ENCODE assay signal across 1 cellular context in genomic region chr6:43172127-43173007, GRCh38.
TF ChIP-seq lines count a peak whose summit lies in the region.

No MANE protein-coding gene starts in this region.

TF ChIP-seq in HEK293, 187 proteins besides CTCF, POLR2A, EP300 and RAD21 (continued from another document):
- no peak for TF ChIP-seq AEBP2 (tag by site-specific recombination; IDR thresholded peaks at IDR 0.05; ENCODE audit: borderline replicate concordance)
- peak; percentile 76 for TF ChIP-seq KLF16 (tag by site-specific recombination; IDR thresholded peaks at IDR 0.05)
- no peak for TF ChIP-seq ZNF155 (tag by site-specific recombination; IDR thresholded peaks at IDR 0.05)
- no peak for TF ChIP-seq ZNF37A (tag by site-specific recombination; IDR thresholded peaks at IDR 0.05)
- TF ChIP-seq MYNN (tag by site-specific recombination; IDR thresholded peaks at IDR 0.05; ENCODE audit: borderline replicate concordance): no peak
- TF ChIP-seq ZIC2 (tag by site-specific recombination; IDR thresholded peaks at IDR 0.05): peak; percentile 61
- TF ChIP-seq PBX3 (CRISPR knock-in tag; IDR thresholded peaks at IDR 0.05): no peak
- TF ChIP-seq ZNF10 (tag by site-specific recombination; IDR thresholded peaks at IDR 0.05): no peak
- TF ChIP-seq ZNF248 (tag by site-specific recombination; IDR thresholded peaks at IDR 0.05): no peak
- TF ChIP-seq ZNF610 (tag by site-specific recombination; IDR thresholded peaks at IDR 0.05; ENCODE audit: borderline replicate concordance): no peak
- TF ChIP-seq ZNF184 (tag by site-specific recombination; IDR thresholded peaks at IDR 0.05): no peak
- no peak for TF ChIP-seq ZNF416 (tag by site-specific recombination; IDR thresholded peaks at IDR 0.05)
- TF ChIP-seq BCL11A (tag by site-specific recombination; IDR thresholded peaks at IDR 0.05; ENCODE audit: low read depth): 0 out of 2 replicates have a peak, but pooled peaks have one; percentile 54
- TF ChIP-seq ZNF354C (tag by site-specific recombination; IDR thresholded peaks at IDR 0.05; ENCODE audit: borderline replicate concordance, low read depth): no peak
- peak; percentile 86 for TF ChIP-seq ZNF366 (tag by site-specific recombination; conservative IDR thresholded peaks at IDR 0.05)
- no peak for TF ChIP-seq ZNF521 (tag by site-specific recombination; IDR thresholded peaks at IDR 0.05)
- TF ChIP-seq, protein P1, sequence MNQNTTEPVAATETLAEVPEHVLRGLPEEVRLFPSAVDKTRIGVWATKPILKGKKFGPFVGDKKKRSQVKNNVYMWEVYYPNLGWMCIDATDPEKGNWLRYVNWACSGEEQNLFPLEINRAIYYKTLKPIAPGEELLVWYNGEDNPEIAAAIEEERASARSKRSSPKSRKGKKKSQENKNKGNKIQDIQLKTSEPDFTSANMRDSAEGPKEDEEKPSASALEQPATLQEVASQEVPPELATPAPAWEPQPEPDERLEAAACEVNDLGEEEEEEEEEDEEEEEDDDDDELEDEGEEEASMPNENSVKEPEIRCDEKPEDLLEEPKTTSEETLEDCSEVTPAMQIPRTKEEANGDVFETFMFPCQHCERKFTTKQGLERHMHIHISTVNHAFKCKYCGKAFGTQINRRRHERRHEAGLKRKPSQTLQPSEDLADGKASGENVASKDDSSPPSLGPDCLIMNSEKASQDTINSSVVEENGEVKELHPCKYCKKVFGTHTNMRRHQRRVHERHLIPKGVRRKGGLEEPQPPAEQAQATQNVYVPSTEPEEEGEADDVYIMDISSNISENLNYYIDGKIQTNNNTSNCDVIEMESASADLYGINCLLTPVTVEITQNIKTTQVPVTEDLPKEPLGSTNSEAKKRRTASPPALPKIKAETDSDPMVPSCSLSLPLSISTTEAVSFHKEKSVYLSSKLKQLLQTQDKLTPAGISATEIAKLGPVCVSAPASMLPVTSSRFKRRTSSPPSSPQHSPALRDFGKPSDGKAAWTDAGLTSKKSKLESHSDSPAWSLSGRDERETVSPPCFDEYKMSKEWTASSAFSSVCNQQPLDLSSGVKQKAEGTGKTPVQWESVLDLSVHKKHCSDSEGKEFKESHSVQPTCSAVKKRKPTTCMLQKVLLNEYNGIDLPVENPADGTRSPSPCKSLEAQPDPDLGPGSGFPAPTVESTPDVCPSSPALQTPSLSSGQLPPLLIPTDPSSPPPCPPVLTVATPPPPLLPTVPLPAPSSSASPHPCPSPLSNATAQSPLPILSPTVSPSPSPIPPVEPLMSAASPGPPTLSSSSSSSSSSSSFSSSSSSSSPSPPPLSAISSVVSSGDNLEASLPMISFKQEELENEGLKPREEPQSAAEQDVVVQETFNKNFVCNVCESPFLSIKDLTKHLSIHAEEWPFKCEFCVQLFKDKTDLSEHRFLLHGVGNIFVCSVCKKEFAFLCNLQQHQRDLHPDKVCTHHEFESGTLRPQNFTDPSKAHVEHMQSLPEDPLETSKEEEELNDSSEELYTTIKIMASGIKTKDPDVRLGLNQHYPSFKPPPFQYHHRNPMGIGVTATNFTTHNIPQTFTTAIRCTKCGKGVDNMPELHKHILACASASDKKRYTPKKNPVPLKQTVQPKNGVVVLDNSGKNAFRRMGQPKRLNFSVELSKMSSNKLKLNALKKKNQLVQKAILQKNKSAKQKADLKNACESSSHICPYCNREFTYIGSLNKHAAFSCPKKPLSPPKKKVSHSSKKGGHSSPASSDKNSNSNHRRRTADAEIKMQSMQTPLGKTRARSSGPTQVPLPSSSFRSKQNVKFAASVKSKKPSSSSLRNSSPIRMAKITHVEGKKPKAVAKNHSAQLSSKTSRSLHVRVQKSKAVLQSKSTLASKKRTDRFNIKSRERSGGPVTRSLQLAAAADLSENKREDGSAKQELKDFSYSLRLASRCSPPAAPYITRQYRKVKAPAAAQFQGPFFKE (tag by site-specific recombination; IDR thresholded peaks at IDR 0.05; ENCODE audit: borderline replicate concordance): no peak; the same call in 1 of the 2 replicates
- TF ChIP-seq ZNF677 (tag by site-specific recombination; IDR thresholded peaks at IDR 0.05): no peak
- TF ChIP-seq ZNF157 (tag by site-specific recombination; IDR thresholded peaks at IDR 0.05): no peak
- TF ChIP-seq ZNF132 (tag by site-specific recombination; IDR thresholded peaks at IDR 0.05; ENCODE audit: borderline replicate concordance): no peak
- TF ChIP-seq, protein P2, sequence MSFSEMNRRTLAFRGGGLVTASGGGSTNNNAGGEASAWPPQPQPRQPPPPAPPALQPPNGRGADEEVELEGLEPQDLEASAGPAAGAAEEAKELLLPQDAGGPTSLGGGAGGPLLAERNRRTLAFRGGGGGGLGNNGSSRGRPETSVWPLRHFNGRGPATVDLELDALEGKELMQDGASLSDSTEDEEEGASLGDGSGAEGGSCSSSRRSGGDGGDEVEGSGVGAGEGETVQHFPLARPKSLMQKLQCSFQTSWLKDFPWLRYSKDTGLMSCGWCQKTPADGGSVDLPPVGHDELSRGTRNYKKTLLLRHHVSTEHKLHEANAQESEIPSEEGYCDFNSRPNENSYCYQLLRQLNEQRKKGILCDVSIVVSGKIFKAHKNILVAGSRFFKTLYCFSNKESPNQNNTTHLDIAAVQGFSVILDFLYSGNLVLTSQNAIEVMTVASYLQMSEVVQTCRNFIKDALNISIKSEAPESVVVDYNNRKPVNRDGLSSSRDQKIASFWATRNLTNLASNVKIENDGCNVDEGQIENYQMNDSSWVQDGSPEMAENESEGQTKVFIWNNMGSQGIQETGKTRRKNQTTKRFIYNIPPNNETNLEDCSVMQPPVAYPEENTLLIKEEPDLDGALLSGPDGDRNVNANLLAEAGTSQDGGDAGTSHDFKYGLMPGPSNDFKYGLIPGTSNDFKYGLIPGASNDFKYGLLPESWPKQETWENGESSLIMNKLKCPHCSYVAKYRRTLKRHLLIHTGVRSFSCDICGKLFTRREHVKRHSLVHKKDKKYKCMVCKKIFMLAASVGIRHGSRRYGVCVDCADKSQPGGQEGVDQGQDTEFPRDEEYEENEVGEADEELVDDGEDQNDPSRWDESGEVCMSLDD (tag by site-specific recombination; IDR thresholded peaks at IDR 0.05): peak; percentile 30; the same call in 1 of the 2 replicates
